8 cellular contexts compared by ENCODE assay signal in genomic region chr9:120714088-120714845, GRCh38. TPM values are rescaled to one million over a fixed set of nuclear protein-coding genes. Genes with fewer than 3 reads are reported as not detected.
DNase-seq lines count a peak whose midpoint lies in the region; ATAC-seq and TF ChIP-seq lines count a peak whose summit lies in the region.

TSS of gene MEGF9 (minus strand) at chr9:120714470. CDS start at chr9:120714358, 112 bp downstream.

- no peaks in the 10 kb centered on the region for H3K27me3 Mint-ChIP-seq in IgD-negative memory B cell

- H3K27ac Mint-ChIP-seq in IgD-negative memory B cell, result peak within 1 kb of the TSS; percentile 18 to 87 (median 86)

- H3K9me3 Mint-ChIP-seq in IgD-negative memory B cell, result no peaks in the 10 kb centered on the region

- H3K4me3 Mint-ChIP-seq in IgD-negative memory B cell, result peak within 1 kb of the TSS; percentile 84 to 96 (median 92)

- peak; percentile 92 for ATAC-seq in GM21576 (IDR thresholded peaks at IDR 0.05; ENCODE audit: unreplicated experiment)

- no peak for TF ChIP-seq CTCF in epithelial cell of proximal tubule (conservative IDR thresholded peaks at IDR 0.05; ENCODE audit: low read depth, low read length)

- peaks cover 26 to 32% (median 29%) of the 10 kb centered on the region in 3 donors for H3K4me1 Mint-ChIP-seq in IgD-negative memory B cell

- H3K36me3 Mint-ChIP-seq in IgD-negative memory B cell, result no peaks in the 10 kb centered on the region

- DNase-seq in DMS153 (lab: John Stamatoyannopoulos, UW), result peak; percentile 95
- peak; percentile 98 for DNase-seq in OCI-M1 (lab: John Stamatoyannopoulos, UW)
- peak; percentile 96 for DNase-seq in activated T-cell treated with anti-CD3 and anti-CD28 coated beads for 48 hours (ENCODE audit: low read depth)
- DNase-seq in epithelial cell of proximal tubule (ENCODE audit: low read depth), result peak; percentile 58
- peak; percentile 99 for DNase-seq in mucosa of gallbladder (ENCODE audit: low spot score)
- DNase-seq in stimulated activated CD8-positive, alpha-beta memory T cell treated with anti-CD3 and anti-CD28 coated beads, Interleukin-4, amount 100 ng/mL, for 24 hours (ENCODE audit: low read depth), result peak; percentile 97

- peak within 1 kb of the TSS; percentile 90 for H3K4me3 ChIP-seq in epithelial cell of proximal tubule (ENCODE audit: low read depth, low read length)

RNA-seq across cellular contexts. Expression of gene MEGF9, which starts in this region (rescaled TPM):
- 3.4 TPM for polyA plus RNA-seq in IgD-negative memory B cell
- total RNA-seq in epithelial cell of proximal tubule, result 9.9 and 11.1 TPM in 2 replicates
- 15.5 TPM for total RNA-seq in mucosa of gallbladder

Comparison
In these comparisons a context has a peak if more than half of its experiments do, and no peak if none do; other contexts are left out.
1. Peak in every context shown above with its lines: DNase-seq, ATAC-seq and H3K4me3 ChIP-seq.